In genomic region chr11:117927926-117928325, GRCh38 we compare ENCODE assay signal across 21 cellular contexts. TPM values are rescaled to one million over a fixed set of nuclear protein-coding genes. Genes with fewer than 3 reads are reported as not detected.
A peak's percentile ranks its signal among the peaks of the same experiment; 100 is the strongest.
DNase-seq lines count a peak whose midpoint lies in the region; ATAC-seq, FAIRE-seq and TF ChIP-seq lines count a peak whose summit lies in the region.
"Had no signal": no experiment of that assay in that cellular context is flagged by ENCODE, and none has a peak within 500 bp of the region (broad histone marks: within the 10 kb centered on the region; RNA-seq: fewer than 3 reads in every experiment).

No MANE protein-coding gene starts in this region.

- TF ChIP-seq CTCF in PC-9 (conservative IDR thresholded peaks at IDR 0.05) (no peak), kidney (IDR thresholded peaks at IDR 0.05; ENCODE audit: borderline replicate concordance, extremely low read depth, insufficient read depth) (no peak), type B pancreatic cell (conservative IDR thresholded peaks at IDR 0.05) (no peak)

- no peaks in the 10 kb centered on the region for H3K27me3 ChIP-seq in PC-9 (ENCODE audit: insufficient read depth, low read depth)

- peaks cover 51% of the 10 kb centered on the region for H3K4me1 Mint-ChIP-seq in stimulated activated naive CD8-positive, alpha-beta T cell treated with anti-CD3 and anti-CD28 coated beads, Interleukin-15, Interleukin-2, amounts not matched to agents 100 ng/mL and 50 ng/mL, for 24 hours (ENCODE audit: low read depth)
- H3K4me1 Mint-ChIP-seq in type B pancreatic cell (ENCODE audit: unreplicated experiment), result peaks cover 20% of the 10 kb centered on the region

- H3K9ac ChIP-seq in kidney (ENCODE audit: low read length in 2 of 2), result no peak overlapping the region

- POLR2A ChIA-PET in PC-9 (lab: Charles Lee; ENCODE audit: unreplicated experiment), result interaction anchor here (0.6 kb wide), 1 partner anchor 48 kb away, joined by 6 read pairs; no protein-coding TSS in a partner anchor

- H3K4me3 ChIP-seq in PC-9 (peak overlapping the region; percentile 88; the same call in 1 of the 2 replicates), kidney (ENCODE audit: low read length in 2 of 2) (no peak overlapping the region)

- H3K36me3 ChIP-seq in PC-9 (ENCODE audit: low read depth), result no peaks in the 10 kb centered on the region
- no peaks in the 10 kb centered on the region for H3K36me3 ChIP-seq in kidney (ENCODE audit: control insufficient read depth in 1 of 2, insufficient read depth in 2 of 2, low read length in 2 of 2)

- H3K79me2 ChIP-seq in PC-9 (ENCODE audit: low read depth), result peaks cover 17% of the 10 kb centered on the region

- no peaks in the 10 kb centered on the region for H3K9me3 ChIP-seq in PC-9 (ENCODE audit: insufficient read depth, low read depth)
- no peaks in the 10 kb centered on the region for H3K9me3 ChIP-seq in kidney (ENCODE audit: control insufficient read depth in 1 of 2, low read length in 2 of 2)

- no peak overlapping the region for H3K4me3 Mint-ChIP-seq in stimulated activated naive CD8-positive, alpha-beta T cell treated with anti-CD3 and anti-CD28 coated beads, Interleukin-15, Interleukin-2, amounts not matched to agents 100 ng/mL and 50 ng/mL, for 24 hours
- H3K4me3 Mint-ChIP-seq in type B pancreatic cell, result peak overlapping the region; percentile 86

- CTCF ChIA-PET in PC-9 (lab: Charles Lee), result interaction anchor here (0.5 kb wide), 1 partner anchor 172 kb away, joined by 7 read pairs; no protein-coding TSS in a partner anchor

- H3K4me1 ChIP-seq in PC-9 (replicated peaks; ENCODE audit: insufficient read depth) (peaks cover 57% of the 10 kb centered on the region), kidney (ENCODE audit: control insufficient read depth in 1 of 2, insufficient read depth in 1 of 2, low read depth in 1 of 2, low read length in 2 of 2) (no peaks in the 10 kb centered on the region)

- H3K27me3 Mint-ChIP-seq in stimulated activated naive CD8-positive, alpha-beta T cell treated with anti-CD3 and anti-CD28 coated beads, Interleukin-15, Interleukin-2, amounts not matched to agents 100 ng/mL and 50 ng/mL, for 24 hours, result peaks cover 3% of the 10 kb centered on the region
- peaks cover 5% of the 10 kb centered on the region for H3K27me3 Mint-ChIP-seq in type B pancreatic cell

- intact Hi-C loops in PC-9 (cut with micrococcal nuclease; ENCODE audit: unreplicated experiment), result no loop called here
- intact Hi-C loops in kidney (cut with DNase I), result no loop called here

- peak overlapping the region; percentile 99 for H3K27ac Mint-ChIP-seq in stimulated activated naive CD8-positive, alpha-beta T cell treated with anti-CD3 and anti-CD28 coated beads, Interleukin-15, Interleukin-2, amounts not matched to agents 100 ng/mL and 50 ng/mL, for 24 hours
- no peak overlapping the region for H3K27ac Mint-ChIP-seq in type B pancreatic cell

- DNase-seq in stimulated activated naive CD8-positive, alpha-beta T cell treated with anti-CD3 and anti-CD28 coated beads, Interleukin-15, Interleukin-2, amounts not matched to agents 100 U/mL and 50 U/mL, for 24 hours, result no peak
- DNase-seq in PC-9, result no peak
- peak; percentile 18 for DNase-seq in kidney
- DNase-seq in type B pancreatic cell (ENCODE audit: extremely low spot score, unreplicated experiment), result no peak
- DNase-seq in SK-N-DZ (ENCODE audit: low spot score), result no peak
- DNase-seq: DMS79; H7; Kasumi-1; MM.1S; NCI-H1048; NCI-H1417 treated with DMSO at 0.1 percent for 48 hours; NCI-H187; NCI-H2107; NCI-H774; NK-92 treated with Interleukin-12 subunit alpha and Interleukin-12 subunit beta, amount 100 ng/mL, for 24 hours; SIG-M5 had no signal

- no peaks in the 10 kb centered on the region for H3K9me3 Mint-ChIP-seq in stimulated activated naive CD8-positive, alpha-beta T cell treated with anti-CD3 and anti-CD28 coated beads, Interleukin-15, Interleukin-2, amounts not matched to agents 100 ng/mL and 50 ng/mL, for 24 hours
- no peaks in the 10 kb centered on the region for H3K9me3 Mint-ChIP-seq in type B pancreatic cell

- no peak overlapping the region for H3K27ac ChIP-seq in PC-9
- H3K27ac ChIP-seq in kidney (ENCODE audit: low read depth in 2 of 2, low read length in 2 of 2), result no peak overlapping the region

- FAIRE-seq in kidney (lab: Jason Lieb, UNC), result no peak

- no peaks in the 10 kb centered on the region for H3K36me3 Mint-ChIP-seq in stimulated activated naive CD8-positive, alpha-beta T cell treated with anti-CD3 and anti-CD28 coated beads, Interleukin-15, Interleukin-2, amounts not matched to agents 100 ng/mL and 50 ng/mL, for 24 hours (ENCODE audit: low read depth)
- no peaks in the 10 kb centered on the region for H3K36me3 Mint-ChIP-seq in type B pancreatic cell

- H2AFZ ChIP-seq in PC-9, result no peak overlapping the region

- no peaks in the 10 kb centered on the region for H3K9me2 ChIP-seq in PC-9 (ENCODE audit: insufficient read depth)

- peak overlapping the region; percentile 91 for H3K4me2 ChIP-seq in PC-9

- H4K20me1 ChIP-seq in PC-9 (ENCODE audit: insufficient read depth), result no peaks in the 10 kb centered on the region

- H3F3A ChIP-seq in PC-9 (ENCODE audit: insufficient read depth, low read depth), result peaks cover 12% of the 10 kb centered on the region; the same call in 1 of the 2 replicates

- no TSS peak for BruUV-seq in PC-9 (replicated peaks; lab: Mats Ljungman, UMichigan)

- no peak for ATAC-seq in stimulated activated naive CD8-positive, alpha-beta T cell treated with anti-CD3 and anti-CD28 coated beads, Interleukin-15, Interleukin-2, amounts not matched to agents 100 U/mL and 50 U/mL, for 24 hours
- ATAC-seq in GM18867 (IDR thresholded peaks at IDR 0.05; ENCODE audit: unreplicated experiment), result no peak
- ATAC-seq in HG02588 (IDR thresholded peaks at IDR 0.05; ENCODE audit: unreplicated experiment), result no peak
- ATAC-seq: Panc1 had no signal

RNA-seq across cellular contexts. Expression of gene TMPRSS13, which starts 1.3 kb away (rescaled TPM):
- total RNA-seq in PC-9 (2021) (18.5 and 21.7 TPM in 2 replicates), kidney (1.9 TPM), type B pancreatic cell (ENCODE audit: low replicate concordance) (6.9 and 22.7 TPM in 2 replicates)
- 1.2 TPM for polyA plus RNA-seq in kidney (ENCODE audit: insufficient read depth, low read depth, low replicate concordance)
- not detected in 2 replicates for polyA plus RNA-seq in SK-N-DZ (2014; cell fraction: cytosol; rRNA removed)
- polyA plus RNA-seq in SK-N-DZ (2014; cell fraction: nucleus; rRNA removed), result not detected in 2 replicates
- total RNA-seq: NCI-H460 had no signal

RNA-seq across cellular contexts. Expression of gene FXYD6, which starts 51.5 kb away (rescaled TPM):
- 0.20 and 0.48 TPM in 2 replicates for total RNA-seq in PC-9 (2021)
- total RNA-seq in kidney, result 62.7 TPM
- 57.8 TPM for polyA plus RNA-seq in kidney (ENCODE audit: insufficient read depth, low read depth, low replicate concordance)
- 22.9 and 66.6 TPM in 2 replicates for total RNA-seq in type B pancreatic cell (ENCODE audit: low replicate concordance)
- polyA plus RNA-seq in SK-N-DZ (2014; cell fraction: cytosol; rRNA removed), result 123 and 162 TPM in 2 replicates
- 106 and 158 TPM in 2 replicates for polyA plus RNA-seq in SK-N-DZ (2014; cell fraction: nucleus; rRNA removed)
- total RNA-seq: NCI-H460 had no signal

RNA-seq across cellular contexts. Expression of gene IL10RA, which starts 58.3 kb away (rescaled TPM):
- total RNA-seq in PC-9 (2021) (not detected in 2 replicates), kidney (37.2 TPM), type B pancreatic cell (ENCODE audit: low replicate concordance) (0.48 and 0.62 TPM in 2 replicates)
- 1.8 TPM for polyA plus RNA-seq in kidney (ENCODE audit: insufficient read depth, low read depth, low replicate concordance)
- not detected in 2 replicates for polyA plus RNA-seq in SK-N-DZ (2014; cell fraction: cytosol; rRNA removed)
- polyA plus RNA-seq in SK-N-DZ (2014; cell fraction: nucleus; rRNA removed), result not detected in 2 replicates
- total RNA-seq: H7 had no signal

Comparison
In these comparisons a context has a peak if more than half of its experiments do, and no peak if none do; other contexts are left out.
1. RNA of gene FXYD6, which starts 51.5 kb away (total RNA-seq): 22.9 to 66.6 TPM in type B pancreatic cell and 62.7 TPM in kidney (single experiment); 0.20 to 0.48 TPM in PC-9; every median in the first group is over 10 times any median in the second.
2. RNA of gene IL10RA, which starts 58.3 kb away (total RNA-seq): 37.2 TPM in kidney (single experiment); 0.48 to 0.62 TPM in type B pancreatic cell and not detected in PC-9; every median in the first group is over 10 times any median in the second.